In the genomic region with DNA sequence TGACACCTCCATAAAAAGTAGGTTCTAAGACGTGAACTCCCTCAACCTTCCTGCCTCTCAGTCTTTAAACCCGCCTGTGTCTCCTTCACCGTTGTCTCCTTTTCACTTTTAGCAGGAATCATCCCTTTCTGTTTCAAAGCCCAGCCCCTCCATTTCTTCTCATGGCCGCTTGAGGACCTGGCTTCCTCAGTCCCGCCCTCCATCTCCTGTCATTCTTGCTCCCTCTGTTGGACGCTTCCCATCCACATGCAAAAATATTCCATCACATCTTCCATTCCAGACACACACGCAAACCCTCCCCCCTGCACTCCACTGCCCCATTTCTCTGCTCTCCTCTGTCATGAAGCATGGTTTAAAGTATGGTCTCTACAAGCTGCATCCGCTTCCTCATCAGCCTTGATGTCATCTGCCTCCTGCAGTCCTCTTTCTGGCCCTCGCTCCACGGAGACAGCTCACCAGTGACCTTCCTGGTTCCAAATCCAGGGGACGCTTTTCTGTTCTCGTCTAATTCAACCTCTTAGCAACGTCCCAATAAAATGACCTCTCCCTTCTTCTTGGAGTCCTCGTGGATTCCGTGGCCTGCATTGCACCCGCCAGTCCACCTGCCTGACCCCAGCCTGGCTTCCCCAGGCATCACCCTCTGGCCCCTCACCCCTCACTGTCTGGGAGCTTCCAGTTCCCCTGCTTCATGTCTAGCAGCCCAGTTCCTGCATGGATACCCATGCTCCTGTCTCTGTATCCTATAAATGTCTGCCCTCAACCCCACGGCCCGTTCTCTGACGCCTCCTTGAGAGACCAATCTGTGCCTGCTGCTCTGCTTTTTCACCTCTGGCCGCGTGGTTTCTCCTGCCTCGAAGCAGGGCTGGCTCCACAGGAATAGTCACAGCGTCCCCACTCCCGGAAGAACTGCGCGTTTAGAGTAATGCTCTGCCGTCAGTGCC, we compare ENCODE assay signal across 8 cellular contexts.
DNase-seq lines count a peak whose midpoint lies in the region; FAIRE-seq and TF ChIP-seq lines count a peak whose summit lies in the region.
"Had no signal": no experiment of that assay in that cellular context is flagged by ENCODE, and none has a peak within 500 bp of the region (broad histone marks: within the 10 kb centered on the region; RNA-seq: fewer than 3 reads in every experiment).

No MANE protein-coding gene starts in this region.

- in situ Hi-C loops in astrocyte of the spinal cord (cut with HindIII; ENCODE audit: low sequenced_read_pairs) = no loop called here

- peak; percentile 74 for DNase-seq in NCI-H2227 (lab: John Stamatoyannopoulos, UW; ENCODE audit: unreplicated experiment)
- DNase-seq in astrocyte of the spinal cord (ENCODE audit: low read depth, low spot score) = peak; percentile 75
- DNase-seq in islet precursor cell = peak; percentile 84
- DNase-seq in superior temporal gyrus (ENCODE audit: extremely low spot score) = peak; percentile 66
- DNase-seq in GM19239 (ENCODE audit: insufficient read length, low spot score) = no peak
- DNase-seq in stimulated activated CD4-positive, alpha-beta T cell treated with anti-CD3 and anti-CD28 coated beads, Interleukin-2, amount 100 ng/mL, for 48 hours = no peak
- DNase-seq: activated B cell treated with CpG ODN at 0.5 μM for 24 hours had no signal

- FAIRE-seq in GM19239 (lab: Jason Lieb, UNC) = no peak

- TF ChIP-seq CTCF in GM12875 (IDR thresholded peaks at IDR 0.05; ENCODE audit: borderline replicate concordance, insufficient read depth, low read depth, low read length) = 0 out of 2 replicates have a peak, but pooled peaks have one; percentile 4
- peak; percentile 69 for TF ChIP-seq CTCF in astrocyte of the spinal cord (IDR thresholded peaks at IDR 0.05; ENCODE audit: low read depth, low read length)

- no peak overlapping the region for H3K4me3 ChIP-seq in GM12875 (ENCODE audit: low read depth, low read length)
- H3K4me3 ChIP-seq in astrocyte of the spinal cord (ENCODE audit: low read depth, low read length) = no peak overlapping the region

Comparison
In these comparisons a context has a peak if more than half of its experiments do, and no peak if none do; other contexts are left out.
1. DNase-seq: peak in NCI-H2227 (single experiment), astrocyte of the spinal cord (single experiment), islet precursor cell (single experiment) and superior temporal gyrus (single experiment); none in GM19239 (single experiment) and stimulated activated CD4-positive, alpha-beta T cell treated with anti-CD3 and anti-CD28 coated beads, Interleukin-2, amount 100 ng/mL, for 48 hours (0 of 2).